ENCODE assay signal across 8 cellular contexts in genomic region chr3:124559650-124560405, GRCh38.
A peak's percentile ranks its signal among the peaks of the same experiment; 100 is the strongest.
DNase-seq lines count a peak whose midpoint lies in the region; ATAC-seq and TF ChIP-seq lines count a peak whose summit lies in the region.

No MANE protein-coding gene starts in this region.

- H3K9ac ChIP-seq in fibroblast of lung (ENCODE audit: insufficient read depth, low read length): no peak overlapping the region

- no peaks in the 10 kb centered on the region for H3K9me3 ChIP-seq in Panc1 (ENCODE audit: control insufficient read depth, insufficient read depth, low read depth, low read length)
- H3K9me3 ChIP-seq in fibroblast of lung (ENCODE audit: control insufficient read depth, insufficient read depth, low read depth, low read length): no peaks in the 10 kb centered on the region

- no peak overlapping the region for H3K27ac Mint-ChIP-seq in activated T-cell treated with anti-CD3 and anti-CD28 coated beads, Interleukin-2, amount 50 U/mL, for 72 hours
- no peak overlapping the region for H3K27ac Mint-ChIP-seq in natural killer cell treated with Interleukin-12 subunit alpha and Interleukin-12 subunit beta and Interleukin-15 and Interleukin-18, amount 100 ng/mL, for 72 hours
- H3K27ac Mint-ChIP-seq in stimulated activated naive CD8-positive, alpha-beta T cell treated with anti-CD3 and anti-CD28 coated beads, Interleukin-15, amount 100 ng/mL, for 72 hours: no peak overlapping the region

- no peak overlapping the region for H2AFZ ChIP-seq in fibroblast of lung (ENCODE audit: low read length)

- H3K4me3 ChIP-seq in Panc1 (ENCODE audit: low read depth in 2 of 2, low read length in 2 of 2): no peak overlapping the region
- H3K4me3 ChIP-seq in fibroblast of lung (replicated peaks in 1 of 4; ENCODE audit: control extremely low read depth in 1 of 4, insufficient read depth in 1 of 4, low read depth in 3 of 4, low read length in 4 of 4): no peak overlapping the region

- no peaks in the 10 kb centered on the region for H3K4me1 Mint-ChIP-seq in activated T-cell treated with anti-CD3 and anti-CD28 coated beads, Interleukin-2, amount 50 U/mL, for 72 hours (ENCODE audit: low read depth)
- no peaks in the 10 kb centered on the region for H3K4me1 Mint-ChIP-seq in natural killer cell treated with Interleukin-12 subunit alpha and Interleukin-12 subunit beta and Interleukin-15 and Interleukin-18, amount 100 ng/mL, for 72 hours (ENCODE audit: low read depth in 2 of 2)
- H3K4me1 Mint-ChIP-seq in stimulated activated naive CD8-positive, alpha-beta T cell treated with anti-CD3 and anti-CD28 coated beads, Interleukin-15, amount 100 ng/mL, for 72 hours: no peaks in the 10 kb centered on the region

- H3K4me1 ChIP-seq in Panc1 (ENCODE audit: control insufficient read depth, insufficient read depth, low read length): no peaks in the 10 kb centered on the region
- peaks cover 14% of the 10 kb centered on the region for H3K4me1 ChIP-seq in fibroblast of lung (ENCODE audit: control insufficient read depth, extremely low read depth, insufficient read depth, low read length)

- H3K27ac ChIP-seq in Panc1 (ENCODE audit: low read length) (no peak overlapping the region), fibroblast of lung (ENCODE audit: insufficient read depth, low read length) (no peak overlapping the region)

- peaks cover 21% of the 10 kb centered on the region for H3K27me3 ChIP-seq in Panc1 (ENCODE audit: control insufficient read depth, insufficient read depth, low read length)
- H3K27me3 ChIP-seq in fibroblast of lung (ENCODE audit: control insufficient read depth, insufficient read depth, low read length): peaks cover 3% of the 10 kb centered on the region

- no peaks in the 10 kb centered on the region for H3K36me3 Mint-ChIP-seq in activated T-cell treated with anti-CD3 and anti-CD28 coated beads, Interleukin-2, amount 50 U/mL, for 72 hours (ENCODE audit: insufficient read depth in 2 of 2)
- no peaks in the 10 kb centered on the region for H3K36me3 Mint-ChIP-seq in natural killer cell treated with Interleukin-12 subunit alpha and Interleukin-12 subunit beta and Interleukin-15 and Interleukin-18, amount 100 ng/mL, for 72 hours

- no peaks in the 10 kb centered on the region for H3K79me2 ChIP-seq in fibroblast of lung (ENCODE audit: control insufficient read depth, insufficient read depth, low read length)

- no peaks in the 10 kb centered on the region for H3K9me3 Mint-ChIP-seq in activated T-cell treated with anti-CD3 and anti-CD28 coated beads, Interleukin-2, amount 50 U/mL, for 72 hours
- no peaks in the 10 kb centered on the region for H3K9me3 Mint-ChIP-seq in natural killer cell treated with Interleukin-12 subunit alpha and Interleukin-12 subunit beta and Interleukin-15 and Interleukin-18, amount 100 ng/mL, for 72 hours
- no peaks in the 10 kb centered on the region for H3K9me3 Mint-ChIP-seq in stimulated activated naive CD8-positive, alpha-beta T cell treated with anti-CD3 and anti-CD28 coated beads, Interleukin-15, amount 100 ng/mL, for 72 hours

- peaks cover 54% of the 10 kb centered on the region for H3K27me3 Mint-ChIP-seq in activated T-cell treated with anti-CD3 and anti-CD28 coated beads, Interleukin-2, amount 50 U/mL, for 72 hours (ENCODE audit: low read depth)
- peaks cover 42 to 63% of the 10 kb centered on the region in 2 donors for H3K27me3 Mint-ChIP-seq in natural killer cell treated with Interleukin-12 subunit alpha and Interleukin-12 subunit beta and Interleukin-15 and Interleukin-18, amount 100 ng/mL, for 72 hours
- peaks cover 61% of the 10 kb centered on the region for H3K27me3 Mint-ChIP-seq in stimulated activated naive CD8-positive, alpha-beta T cell treated with anti-CD3 and anti-CD28 coated beads, Interleukin-15, amount 100 ng/mL, for 72 hours

- CTCF ChIA-PET in Panc1 (lab: Charles Lee): interaction anchor here (0.6 to 1.2 kb wide), 3 partner anchors 9 to 98 kb away, joined by 4 to 5 read pairs (median 4); no protein-coding TSS in a partner anchor

- H4K20me1 ChIP-seq in fibroblast of lung (ENCODE audit: control insufficient read depth, extremely low read depth, insufficient read depth, low read length): no peaks in the 10 kb centered on the region

- POLR2A ChIA-PET in Panc1 (lab: Charles Lee): no interaction called here

- no peak overlapping the region for H3K4me2 ChIP-seq in fibroblast of lung (ENCODE audit: extremely low read depth, insufficient read depth, low read length)

- BruUV-seq in Panc1 (replicated peaks; lab: Mats Ljungman, UMichigan): no TSS peak

- ATAC-seq in Panc1 (peak; percentile 86), HG03378 (IDR thresholded peaks at IDR 0.05; ENCODE audit: unreplicated experiment) (no peak)
- peak; percentile 43 to 49 for ATAC-seq in activated T-cell treated with anti-CD3 and anti-CD28 coated beads, Interleukin-2, amount 50 U/mL, for 72 hours (replicated peaks in 1 of 2)
- peak; percentile 71 for ATAC-seq in natural killer cell treated with Interleukin-12 subunit alpha and Interleukin-12 subunit beta and Interleukin-15 and Interleukin-18, amount 100 ng/mL, for 72 hours
- peak; percentile 69 for ATAC-seq in stimulated activated naive CD8-positive, alpha-beta T cell treated with anti-CD3 and anti-CD28 coated beads, Interleukin-15, amount 100 ng/mL, for 72 hours

- H3K36me3 ChIP-seq in Panc1 (ENCODE audit: control insufficient read depth, insufficient read depth, low read length): no peaks in the 10 kb centered on the region
- no peaks in the 10 kb centered on the region for H3K36me3 ChIP-seq in fibroblast of lung (ENCODE audit: control insufficient read depth, insufficient read depth, low read length)

- TF ChIP-seq CTCF in Panc1 (IDR thresholded peaks at IDR 0.05) (peak; percentile 96), fibroblast of lung (conservative IDR thresholded peaks at IDR 0.05 in 1 of 2, IDR thresholded peaks at IDR 0.05 in 1 of 2; ENCODE audit: low read depth in 1 of 2, low read length in 2 of 2) (peak; percentile 82 to 92)

- in situ Hi-C loops in Panc1 (cut with HindIII; ENCODE audit: low pct_unique_long_range_greater_than_20kb, low sequenced_read_pairs): no loop called here

- intact Hi-C loops in Panc1 (cut with micrococcal nuclease; ENCODE audit: unreplicated experiment): loop anchor here (10.0 kb wide), 2 partner anchors 65 to 345 kb away; no protein-coding TSS in a partner anchor

- DNase-seq in EL (peak; percentile 79), KG1 (lab: John Stamatoyannopoulos, UW) (peak; percentile 43), Panc1 (ENCODE audit: low read depth, low spot score) (peak; percentile 64), fibroblast of lung (ENCODE audit: low read depth in 2 of 2) (peak; percentile 75 to 88)
- DNase-seq in activated T-cell treated with anti-CD3 and anti-CD28 coated beads, Interleukin-2, amount 50 U/mL, for 72 hours: peak; percentile 52 to 64
- DNase-seq in natural killer cell treated with Interleukin-12 subunit alpha and Interleukin-12 subunit beta and Interleukin-15 and Interleukin-18, amount 100 ng/mL, for 72 hours (ENCODE audit: low spot score): no peak
- DNase-seq in stimulated activated naive CD8-positive, alpha-beta T cell treated with anti-CD3 and anti-CD28 coated beads, Interleukin-15, amount 100 ng/mL, for 72 hours: peak; percentile 53 to 54

- H3K4me3 Mint-ChIP-seq in activated T-cell treated with anti-CD3 and anti-CD28 coated beads, Interleukin-2, amount 50 U/mL, for 72 hours: no peak overlapping the region
- no peak overlapping the region for H3K4me3 Mint-ChIP-seq in natural killer cell treated with Interleukin-12 subunit alpha and Interleukin-12 subunit beta and Interleukin-15 and Interleukin-18, amount 100 ng/mL, for 72 hours
- no peak overlapping the region for H3K4me3 Mint-ChIP-seq in stimulated activated naive CD8-positive, alpha-beta T cell treated with anti-CD3 and anti-CD28 coated beads, Interleukin-15, amount 100 ng/mL, for 72 hours
